In the genomic region with DNA sequence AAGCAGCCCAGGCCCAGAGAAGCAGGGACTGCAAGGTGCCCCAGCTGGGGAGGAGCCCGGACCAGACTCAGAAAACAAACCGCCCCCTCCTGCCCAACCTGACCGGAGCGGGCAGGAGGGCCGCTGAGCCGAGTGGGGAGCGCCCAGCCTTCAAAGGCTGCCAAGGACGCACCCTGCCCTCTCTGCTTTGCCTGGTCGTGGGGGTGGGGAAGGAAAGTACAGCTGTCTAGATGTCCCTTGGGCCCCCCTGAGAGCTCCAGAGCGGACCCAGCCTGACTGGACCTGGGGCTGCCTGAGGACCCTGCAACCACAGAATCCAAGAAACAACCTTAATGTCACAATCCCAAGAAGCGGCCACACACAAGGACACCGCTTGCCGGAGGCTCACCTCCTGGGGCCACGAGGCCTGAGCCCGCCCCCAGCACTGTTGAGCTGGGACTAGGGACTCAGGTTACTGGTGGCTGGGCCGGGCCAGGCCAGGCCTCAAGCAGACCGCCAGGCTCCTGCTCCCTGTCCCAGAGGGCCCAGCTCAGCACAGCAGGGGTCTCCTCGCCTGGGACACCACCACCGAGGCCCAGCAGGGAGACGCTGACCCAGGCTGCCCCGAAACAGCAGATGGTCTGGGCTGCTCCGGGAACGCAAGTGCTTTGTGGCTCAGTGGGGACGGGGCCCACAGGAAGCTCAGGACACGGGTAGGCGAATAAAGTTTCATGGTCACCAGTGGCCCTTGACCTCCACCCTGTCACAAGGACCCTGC, we compare ENCODE assay signal across 9 cellular contexts. TPM values are rescaled to one million over a fixed set of nuclear protein-coding genes. Genes with fewer than 3 reads are reported as not detected.
DNase-seq lines count a peak whose midpoint lies in the region; ATAC-seq and TF ChIP-seq lines count a peak whose summit lies in the region.
"Had no signal": no experiment of that assay in that cellular context is flagged by ENCODE, and none has a peak within 500 bp of the region (broad histone marks: within the 10 kb centered on the region; RNA-seq: fewer than 3 reads in every experiment).

No MANE protein-coding gene starts in this region.

- H3K27ac Mint-ChIP-seq in CD8-positive, alpha-beta memory T cell: peak overlapping the region in 4 of 8 donors; percentile 20 to 73 (median 67)

- peak overlapping the region; percentile 50 for H3K4me3 ChIP-seq in CD8-positive, alpha-beta memory T cell (ENCODE audit: low read length)
- H3K4me3 ChIP-seq in MM.1S (ENCODE audit: low read length) (peak overlapping the region; percentile 74), duodenal mucosa (ENCODE audit: low read depth in 1 of 2, low read length in 2 of 2) (peak overlapping the region; percentile 68 to 82), muscle layer of duodenum (ENCODE audit: low read depth in 1 of 2, low read length in 2 of 2) (peak overlapping the region; percentile 61 to 73)

- ATAC-seq in HG02885 (IDR thresholded peaks at IDR 0.05; ENCODE audit: poor library complexity, unreplicated experiment): no peak

- H3F3A ChIP-seq in MM.1S (ENCODE audit: insufficient read depth, low read length): no peaks in the 10 kb centered on the region

- H3K79me2 ChIP-seq in MM.1S (ENCODE audit: low read length): peaks cover 22% of the 10 kb centered on the region

- no peak overlapping the region for H2AFZ ChIP-seq in MM.1S (ENCODE audit: low read length)

- H3K9me3 ChIP-seq in CD8-positive, alpha-beta memory T cell (ENCODE audit: low read length): no peaks in the 10 kb centered on the region
- no peaks in the 10 kb centered on the region for H3K9me3 ChIP-seq in MM.1S (replicated peaks; ENCODE audit: insufficient read depth, low read length)
- no peaks in the 10 kb centered on the region for H3K9me3 ChIP-seq in duodenal mucosa (ENCODE audit: control insufficient read depth in 1 of 2, low read length in 2 of 2)
- H3K9me3 ChIP-seq in muscle layer of duodenum (ENCODE audit: control insufficient read depth in 1 of 2, low read length in 2 of 2): no peaks in the 10 kb centered on the region

- H3K9ac ChIP-seq in MM.1S (ENCODE audit: low read length) (peak overlapping the region; percentile 52), duodenal mucosa (ENCODE audit: low read depth in 1 of 2, low read length in 2 of 2) (peak overlapping the region; percentile 58 to 64)

- POLR2A ChIA-PET in CD8-positive, alpha-beta memory T cell (lab: Charles Lee): no interaction called here

- CTCF ChIA-PET in CD8-positive, alpha-beta memory T cell (lab: Charles Lee): interaction anchor here (1.0 to 2.1 kb wide), 5 partner anchors 24 to 42 kb away, joined by 3 to 7 read pairs (median 6); no protein-coding TSS in a partner anchor

- H3K4me1 Mint-ChIP-seq in CD8-positive, alpha-beta memory T cell: peaks cover 13 to 32% (median 16%) of the 10 kb centered on the region in 3 donors

- H3K4me3 Mint-ChIP-seq in CD8-positive, alpha-beta memory T cell: peak overlapping the region; percentile 52 to 87 (median 78)

- H3K4me2 ChIP-seq in MM.1S (ENCODE audit: low read depth, low read length): peak overlapping the region; percentile 94

- H3K4me1 ChIP-seq in CD8-positive, alpha-beta memory T cell (ENCODE audit: insufficient read depth, low read length): peaks cover 16% of the 10 kb centered on the region
- H3K4me1 ChIP-seq in MM.1S (ENCODE audit: low read length) (no peaks in the 10 kb centered on the region), duodenal mucosa (ENCODE audit: control insufficient read depth in 1 of 2, insufficient read depth in 2 of 2, low read length in 2 of 2) (peaks cover 40 to 44% of the 10 kb centered on the region in 2 donors), muscle layer of duodenum (ENCODE audit: control insufficient read depth in 1 of 2, insufficient read depth in 2 of 2, low read length in 2 of 2) (peaks cover 9 to 56% of the 10 kb centered on the region in 2 donors)

- H3K9me2 ChIP-seq in MM.1S (replicated peaks; ENCODE audit: insufficient read depth, low read length): no peaks in the 10 kb centered on the region

- H3K9me3 Mint-ChIP-seq in CD8-positive, alpha-beta memory T cell: no peaks in the 10 kb centered on the region

- peaks cover 0 to 10% of the 10 kb centered on the region in 2 donors for H3K27me3 Mint-ChIP-seq in CD8-positive, alpha-beta memory T cell

- H4K20me1 ChIP-seq in MM.1S (ENCODE audit: insufficient read depth, low read length): no peaks in the 10 kb centered on the region

- no peaks in the 10 kb centered on the region for H3K36me3 Mint-ChIP-seq in CD8-positive, alpha-beta memory T cell

- H3K27ac ChIP-seq in CD8-positive, alpha-beta memory T cell (ENCODE audit: low read depth, low read length): peak overlapping the region; percentile 61
- H3K27ac ChIP-seq in MM.1S (ENCODE audit: low read length) (no peak overlapping the region), duodenal mucosa (ENCODE audit: low read depth, low read length) (peak overlapping the region; percentile 43), muscle layer of duodenum (ENCODE audit: low read length) (peak overlapping the region; percentile 51)

- peaks cover 4% of the 10 kb centered on the region for H3K27me3 ChIP-seq in CD8-positive, alpha-beta memory T cell (ENCODE audit: insufficient read depth, low read length, poor library complexity, severe bottlenecking)
- peaks cover 12% of the 10 kb centered on the region for H3K27me3 ChIP-seq in MM.1S (replicated peaks; ENCODE audit: insufficient read depth, low read length)
- peaks cover 4 to 9% of the 10 kb centered on the region in 2 donors for H3K27me3 ChIP-seq in duodenal mucosa (ENCODE audit: control insufficient read depth in 1 of 2, insufficient read depth in 2 of 2, low read length in 2 of 2)
- peaks cover 5% of the 10 kb centered on the region for H3K27me3 ChIP-seq in muscle layer of duodenum (ENCODE audit: low read depth, low read length)

- no peak for TF ChIP-seq CTCF in MM.1S (IDR thresholded peaks at IDR 0.05; ENCODE audit: low read length)

- H3K36me3 ChIP-seq in CD8-positive, alpha-beta memory T cell (ENCODE audit: insufficient read depth, low read length): no peaks in the 10 kb centered on the region
- H3K36me3 ChIP-seq in MM.1S (replicated peaks; ENCODE audit: insufficient read depth, low read length) (no peaks in the 10 kb centered on the region), duodenal mucosa (ENCODE audit: control insufficient read depth in 1 of 2, insufficient read depth in 2 of 2, low read length in 2 of 2) (no peaks in the 10 kb centered on the region), muscle layer of duodenum (ENCODE audit: control insufficient read depth in 1 of 2, insufficient read depth in 2 of 2, low read length in 2 of 2) (no peaks in the 10 kb centered on the region)

- no peak for DNase-seq in CD8-positive, alpha-beta memory T cell
- DNase-seq in MM.1S (no peak), superior temporal gyrus (ENCODE audit: extremely low spot score) (no peak), AG08396 (ENCODE audit: low spot score) (no peak)
- DNase-seq in stimulated activated CD4-positive, alpha-beta T cell treated with anti-CD3 and anti-CD28 coated beads, Interleukin-1b, Interleukin-23, amount 100 ng/mL, for 48 hours: no peak

RNA-seq across cellular contexts. Expression of gene DVL1, which starts 1.4 kb away (rescaled TPM):
- 10 to 100 TPM; 39.7 to 41.1 TPM for total RNA-seq in CD8-positive, alpha-beta memory T cell
- 1.6 TPM for polyA plus RNA-seq in CD8-positive, alpha-beta memory T cell

RNA-seq across cellular contexts. Expression of gene MXRA8, which starts 10.5 kb away (rescaled TPM):
- total RNA-seq in CD8-positive, alpha-beta memory T cell: under 1 TPM; 0.26 to 0.29 TPM
- polyA plus RNA-seq in CD8-positive, alpha-beta memory T cell: 0.61 TPM
- total RNA-seq: NCI-H460 had no signal

RNA-seq across cellular contexts. Expression of gene TAS1R3, which starts 16.8 kb away (rescaled TPM):
- total RNA-seq in CD8-positive, alpha-beta memory T cell: under 1 TPM; 0.53 to 0.62 TPM
- 0.28 TPM for polyA plus RNA-seq in CD8-positive, alpha-beta memory T cell

RNA-seq across cellular contexts. Expression of gene CPTP, which starts 23.2 kb away (rescaled TPM):
- 10 to 100 TPM; 17.6 to 18.3 TPM for total RNA-seq in CD8-positive, alpha-beta memory T cell
- 23.6 TPM for polyA plus RNA-seq in CD8-positive, alpha-beta memory T cell

RNA-seq across cellular contexts. Expression of gene INTS11, which starts 23.4 kb away (rescaled TPM):
- 100 to 1,000 TPM; 117 to 118 TPM for total RNA-seq in CD8-positive, alpha-beta memory T cell
- 70.5 TPM for polyA plus RNA-seq in CD8-positive, alpha-beta memory T cell
